In genomic region chr5:127256886-127257597, GRCh38 we compare ENCODE assay signal across 1 cellular context.
TF ChIP-seq lines count a peak whose summit lies in the region.

No MANE protein-coding gene starts in this region.

TF ChIP-seq in H1, 55 proteins besides CTCF, POLR2A, EP300 and RAD21 (continued from another document):
- TF ChIP-seq E2F6 (IDR thresholded peaks at IDR 0.05) (no peak), BACH1 (IDR thresholded peaks at IDR 0.05; ENCODE audit: low read length) (0 out of 2 replicates have a peak, but pooled peaks have one; percentile 23), USF2 (IDR thresholded peaks at IDR 0.05; ENCODE audit: low read length) (no peak), ATF3 (IDR thresholded peaks at IDR 0.05; ENCODE audit: insufficient read depth, low read depth, low read length) (no peak), GTF2F1 (IDR thresholded peaks at IDR 0.05; ENCODE audit: borderline replicate concordance, low read depth, low read length) (no peak), RBBP5 (IDR thresholded peaks at IDR 0.05; ENCODE audit: borderline replicate concordance, low read depth, low read length) (no peak), BRCA1 (IDR thresholded peaks at IDR 0.05; ENCODE audit: low read depth, low read length) (no peak), SP1 (IDR thresholded peaks at IDR 0.05; ENCODE audit: low read depth, low read length) (peak; percentile 42; the same call in 1 of the 2 replicates), SP4 (IDR thresholded peaks at IDR 0.05; ENCODE audit: low read length) (no peak), KDM4A (IDR thresholded peaks at IDR 0.05; ENCODE audit: low read depth, low read length, severe bottlenecking) (no peak), SUZ12 (IDR thresholded peaks at IDR 0.05; ENCODE audit: low read length) (no peak), ZNF274 (IDR thresholded peaks at IDR 0.05; ENCODE audit: borderline replicate concordance, extremely low read depth, low read length) (no peak), ASH2L (IDR thresholded peaks at IDR 0.05; ENCODE audit: low read length) (no peak), JUN (IDR thresholded peaks at IDR 0.05; ENCODE audit: low read depth, low read length) (no peak), SP2 (IDR thresholded peaks at IDR 0.05; ENCODE audit: low read length) (no peak), SAP30 (IDR thresholded peaks at IDR 0.05; ENCODE audit: insufficient read depth, insufficient replicate concordance, low read length) (no peak), SIRT6 (IDR thresholded peaks at IDR 0.05; ENCODE audit: low read length) (no peak), EZH2 (IDR thresholded peaks at IDR 0.05; ENCODE audit: low read depth, low read length, severe bottlenecking) (no peak)
